Comparison of ENCODE assay signal across 8 cellular contexts in the genomic region with DNA sequence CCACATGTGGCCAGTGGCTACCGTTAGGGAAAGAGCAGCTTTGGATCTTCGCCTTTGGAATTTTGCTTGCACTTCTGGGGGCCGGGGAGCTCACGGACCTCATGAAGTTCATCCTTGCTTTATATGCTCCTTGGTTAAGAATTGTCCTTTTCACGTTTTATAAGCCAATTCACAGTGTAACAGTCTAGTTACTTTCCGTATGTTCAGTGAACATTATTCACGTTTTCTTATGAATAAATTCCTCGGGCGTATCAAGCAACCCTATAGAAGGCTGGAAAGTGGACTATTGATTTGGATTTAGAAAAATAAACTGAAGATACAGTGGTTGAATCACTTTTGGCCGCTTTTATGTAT. TPM values are rescaled to one million over a fixed set of nuclear protein-coding genes. Genes with fewer than 3 reads are reported as not detected.
DNase-seq lines count a peak whose midpoint lies in the region; ATAC-seq and TF ChIP-seq lines count a peak whose summit lies in the region.

No MANE protein-coding gene starts in this region.

- H3K14ac ChIP-seq in trophoblast cell (ENCODE audit: low read length) = no peak overlapping the region

- DNase-seq in EL = peak; percentile 23
- DNase-seq in PC-3 = no peak
- no peak for DNase-seq in epithelial cell of prostate (ENCODE audit: low read depth, low spot score)
- no peak for DNase-seq in trophoblast cell
- DNase-seq in CD1c-positive myeloid dendritic cell (ENCODE audit: extremely low spot score) = no peak

- H2BK12ac ChIP-seq in trophoblast cell (ENCODE audit: low read length) = no peak overlapping the region

- TSS peak; percentile 13 for BruUV-seq in PC-3 (replicated peaks; lab: Mats Ljungman, UMichigan)

- no peak overlapping the region for H4K8ac ChIP-seq in trophoblast cell (ENCODE audit: low read depth, low read length)

- no peaks in the 10 kb centered on the region for H3K27me3 ChIP-seq in PC-3 (ENCODE audit: low read length)
- no peaks in the 10 kb centered on the region for H3K27me3 ChIP-seq in trophoblast cell (ENCODE audit: insufficient read depth, low read length)

- H3K18ac ChIP-seq in trophoblast cell (ENCODE audit: low read length) = no peak overlapping the region

- no peak overlapping the region for H3K23ac ChIP-seq in trophoblast cell (ENCODE audit: low read length)

- H2BK5ac ChIP-seq in trophoblast cell (ENCODE audit: low read depth, low read length, poor library complexity) = no peak overlapping the region

- H3K27ac ChIP-seq in PC-3 (ENCODE audit: low read length) (no peak overlapping the region), epithelial cell of prostate (peak overlapping the region; percentile 89), trophoblast cell (ENCODE audit: low read depth, low read length) (no peak overlapping the region)

- no CpG with 5 or more reads among the region's 10 CpGs for WGBS in trophoblast cell (ENCODE audit: extremely low coverage, insufficient coverage, insufficient read length)

- H3K79me2 ChIP-seq in PC-3 (ENCODE audit: low read length) (peaks cover 43% of the 10 kb centered on the region), trophoblast cell (ENCODE audit: control insufficient read depth, insufficient read depth, low read length, poor library complexity) (peaks cover 5% of the 10 kb centered on the region)

- intact Hi-C loops in PC-3 (cut with micrococcal nuclease) = loop anchor here (5.0 kb wide), 3 partner anchors 36 to 306 kb away; partner anchors contain the start of gene BMPR1B

- H3K4me1 ChIP-seq in PC-3 (ENCODE audit: insufficient read depth, low read length) (peaks cover 41% of the 10 kb centered on the region), trophoblast cell (ENCODE audit: control insufficient read depth in 1 of 2, insufficient read depth in 2 of 2, low read length in 2 of 2) (no peaks in the 10 kb centered on the region)

- no peak overlapping the region for H2BK120ac ChIP-seq in trophoblast cell (ENCODE audit: insufficient read depth, low read length, poor library complexity)

- H3K4me2 ChIP-seq in PC-3 (ENCODE audit: low read length) = peak overlapping the region; percentile 93
- peak overlapping the region; percentile 75 for H3K4me2 ChIP-seq in trophoblast cell (ENCODE audit: low read length)

- peak overlapping the region; percentile 88 for H2AFZ ChIP-seq in PC-3 (ENCODE audit: low read length)
- no peak overlapping the region for H2AFZ ChIP-seq in trophoblast cell (ENCODE audit: insufficient read depth, low read length, poor library complexity)

- no peak overlapping the region for H3K4ac ChIP-seq in trophoblast cell (ENCODE audit: low read depth, low read length)

- peaks cover 4% of the 10 kb centered on the region for H3F3A ChIP-seq in PC-3 (ENCODE audit: low read length, unreplicated experiment)

- peak overlapping the region; percentile 30; the same call in 1 of the 2 replicates for H3K9ac ChIP-seq in PC-3 (ENCODE audit: low read length)
- no peak overlapping the region for H3K9ac ChIP-seq in trophoblast cell (ENCODE audit: low read length)

- peaks cover 7% of the 10 kb centered on the region for H3K79me1 ChIP-seq in trophoblast cell (ENCODE audit: low read length)

- H3K9me3 ChIP-seq in PC-3 (ENCODE audit: low read length) = no peaks in the 10 kb centered on the region
- H3K9me3 ChIP-seq in trophoblast cell (ENCODE audit: insufficient read depth, low read depth, low read length) = no peaks in the 10 kb centered on the region

- no peak for TF ChIP-seq CTCF in PC-3 (conservative IDR thresholded peaks at IDR 0.05; ENCODE audit: low read depth, low read length)

- POLR2A ChIA-PET in PC-3 (lab: Charles Lee; ENCODE audit: unreplicated experiment) = interaction anchor here (0.5 to 0.6 kb wide), 5 partner anchors 13 to 1224 kb away, joined by 3 to 7 read pairs (median 3); no protein-coding TSS in a partner anchor

- H3K36me3 ChIP-seq in PC-3 (ENCODE audit: low read depth, low read length) (peaks cover 5% of the 10 kb centered on the region), trophoblast cell (ENCODE audit: control insufficient read depth in 1 of 2, insufficient read depth in 2 of 2, low read length in 2 of 2) (peaks cover under 1% of the 10 kb centered on the region in 2 experiments)

- CTCF ChIA-PET in PC-3 (lab: Charles Lee) = no interaction called here

- ATAC-seq in PC-3 (no peak), HG02981 (IDR thresholded peaks at IDR 0.05; ENCODE audit: unreplicated experiment) (no peak), HG03095 (IDR thresholded peaks at IDR 0.05; ENCODE audit: unreplicated experiment) (no peak), GM19328 (IDR thresholded peaks at IDR 0.05; ENCODE audit: unreplicated experiment) (no peak)

- peaks cover 18% of the 10 kb centered on the region for H4K20me1 ChIP-seq in PC-3 (ENCODE audit: low read length)

- no peaks in the 10 kb centered on the region for H3K9me2 ChIP-seq in PC-3 (replicated peaks; ENCODE audit: low read length)

- H4K91ac ChIP-seq in trophoblast cell (ENCODE audit: low read depth, low read length) = no peak overlapping the region

- peak overlapping the region; percentile 93 for H3K4me3 ChIP-seq in PC-3 (ENCODE audit: low read length)
- H3K4me3 ChIP-seq in trophoblast cell (ENCODE audit: low read depth, low read length) = no peak overlapping the region

- H2AK5ac ChIP-seq in trophoblast cell (ENCODE audit: low read length) = no peak overlapping the region

- no peak overlapping the region for H4K12ac ChIP-seq in trophoblast cell (ENCODE audit: low read depth, low read length)

RNA-seq across cellular contexts. Expression of gene PDLIM5, which starts 0.7 kb away (rescaled TPM):
- total RNA-seq in PC-3 (2014; rRNA removed) = 30.7 and 57.8 TPM in 2 replicates
- polyA plus RNA-seq in trophoblast cell (2013) = 59.1 and 59.8 TPM in 2 replicates
